Comparison of ENCODE assay signal across 29 cellular contexts in the genomic region with DNA sequence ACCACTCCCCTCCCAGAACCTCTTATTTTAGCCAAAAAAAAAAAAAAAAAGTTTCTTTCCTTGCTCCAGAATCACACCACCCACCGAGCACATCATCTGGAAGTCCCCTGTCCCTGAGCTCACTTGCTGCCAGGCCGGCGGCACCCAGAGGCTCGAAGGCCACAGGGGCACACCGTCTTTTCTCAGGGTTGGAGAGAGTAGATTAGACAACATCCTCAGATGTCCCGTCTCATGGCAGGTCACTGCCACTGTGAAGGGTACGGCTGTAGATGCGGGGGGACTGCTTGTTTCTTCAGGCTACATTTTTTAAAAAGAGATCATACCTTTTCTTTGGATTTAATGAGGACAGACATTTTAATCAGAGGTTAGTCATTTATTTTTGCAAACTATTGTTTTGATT.
"Had no signal": no experiment of that assay in that cellular context is flagged by ENCODE, and none has a peak within 500 bp of the region (broad histone marks: within the 10 kb centered on the region; RNA-seq: fewer than 3 reads in every experiment).

No MANE protein-coding gene starts in this region.

- H3K4me3 ChIP-seq: cardiac muscle cell, esophagus muscularis mucosa, heart right ventricle, left ventricle myocardium inferior, lung, ovary, right lobe of liver, skin epidermis, testis had no signal

- ATAC-seq: activated T-cell treated with anti-CD3 and anti-CD28 coated beads, Interleukin-2, amount 50 U/mL, for 72 hours; heart right ventricle; natural killer cell; right lobe of liver; stimulated activated naive B cell treated with anti-CD40 and anti-IgM and Interleukin-4, amounts not matched to agents 10 μg/mL and 1 μg/mL and 100 μg/mL, for 72 hours had no signal

- H3K27ac Mint-ChIP-seq: activated CD4-positive, alpha-beta memory T cell treated with anti-CD3 and anti-CD28 coated beads, Interleukin-2, amount 10 ng/mL, durations not matched to agents 7 days and 5 days; activated CD4-positive, alpha-beta T cell treated with anti-CD3 and anti-CD28 coated beads, Interleukin-2, amount 10 ng/mL, durations not matched to agents 7 days and 5 days; activated naive CD8-positive, alpha-beta T cell; activated T-cell treated with anti-CD3 and anti-CD28 coated beads, Interleukin-2, amount 50 U/mL, for 72 hours; dendritic cell treated with granulocyte-macrophage colony-stimulating factor and Interleukin-4, amounts not matched to agents 40 ng/mL and 50 ng/mL, for 4 days; natural killer cell; progenitor cell of endocrine pancreas; stimulated activated naive B cell treated with anti-CD40 and anti-IgM and Interleukin-4, amounts not matched to agents 10 μg/mL and 1 μg/mL and 100 μg/mL, for 72 hours had no signal

- H3K27me3 Mint-ChIP-seq: activated naive CD8-positive, alpha-beta T cell; dendritic cell treated with granulocyte-macrophage colony-stimulating factor and Interleukin-4, amounts not matched to agents 40 ng/mL and 50 ng/mL, for 4 days; stimulated activated naive B cell treated with anti-CD40 and anti-IgM and Interleukin-4, amounts not matched to agents 10 μg/mL and 1 μg/mL and 100 μg/mL, for 72 hours had no signal

- H3K36me3 Mint-ChIP-seq: natural killer cell; stimulated activated naive B cell treated with anti-CD40 and anti-IgM and Interleukin-4, amounts not matched to agents 10 μg/mL and 1 μg/mL and 100 μg/mL, for 72 hours had no signal

- H3K4me3 Mint-ChIP-seq: activated CD4-positive, alpha-beta memory T cell treated with anti-CD3 and anti-CD28 coated beads, Interleukin-2, amount 10 ng/mL, durations not matched to agents 7 days and 5 days; activated CD4-positive, alpha-beta T cell treated with anti-CD3 and anti-CD28 coated beads, Interleukin-2, amount 10 ng/mL, durations not matched to agents 7 days and 5 days; activated naive CD8-positive, alpha-beta T cell; activated T-cell treated with anti-CD3 and anti-CD28 coated beads, Interleukin-2, amount 50 U/mL, for 72 hours; dendritic cell treated with granulocyte-macrophage colony-stimulating factor and Interleukin-4, amounts not matched to agents 40 ng/mL and 50 ng/mL, for 4 days; natural killer cell; stimulated activated naive B cell treated with anti-CD40 and anti-IgM and Interleukin-4, amounts not matched to agents 10 μg/mL and 1 μg/mL and 100 μg/mL, for 72 hours had no signal

- H3K27me3 ChIP-seq: cardiac muscle cell, esophagus muscularis mucosa, heart right ventricle, neutrophil, ovary, right lobe of liver, testis had no signal

- H3K36me3 ChIP-seq: cardiac muscle cell, left ventricle myocardium inferior, neutrophil, ovary, WERI-Rb-1 had no signal

- H3K27ac ChIP-seq: cardiac muscle cell, esophagus muscularis mucosa, heart right ventricle, left ventricle myocardium inferior, neutrophil, ovary, right lobe of liver, testis, WERI-Rb-1 had no signal

- H3K4me1 ChIP-seq: heart right ventricle, left ventricle myocardium inferior, right lobe of liver, testis had no signal

- H3K9me3 ChIP-seq: esophagus muscularis mucosa, heart right ventricle, left ventricle myocardium inferior, neutrophil, ovary, right lobe of liver, testis had no signal

- DNase-seq: activated CD4-positive, alpha-beta memory T cell treated with anti-CD3 and anti-CD28 coated beads, Interleukin-2, amount 10 ng/mL, durations not matched to agents 7 days and 5 days; activated CD4-positive, alpha-beta T cell treated with anti-CD3 and anti-CD28 coated beads for 1 hour; activated CD4-positive, alpha-beta T cell treated with anti-CD3 and anti-CD28 coated beads, Interleukin-2, amount 10 ng/mL, durations not matched to agents 7 days and 5 days; activated effector memory CD4-positive, alpha-beta T cell treated with Interleukin-2 at 50 U/mL for 16 hours; activated naive CD4-positive, alpha-beta T cell treated with Interleukin-2 at 50 U/mL for 16 hours; activated T-cell treated with anti-CD3 and anti-CD28 coated beads for 4 hours; activated T-cell treated with anti-CD3 and anti-CD28 coated beads, Interleukin-2, amount 50 U/mL, for 72 hours; effector CD4-positive, alpha-beta T cell; foreskin melanocyte; heart right ventricle; left ventricle myocardium inferior; mesendoderm; natural killer cell; ovary; right lobe of liver; stimulated activated CD4-positive, alpha-beta T cell treated with anti-CD3 and anti-CD28 coated beads, Interleukin-4, amount 100 ng/mL, for 24 hours; stimulated activated naive B cell treated with anti-CD40 and anti-IgM and Interleukin-4, amounts not matched to agents 10 μg/mL and 1 μg/mL and 100 μg/mL, for 72 hours; T1000; testis; trophoblast cell; WERI-Rb-1 had no signal
